ENCODE assay signal across 22 cellular contexts in genomic region chr9:20988916-20989315, GRCh38. TPM values are rescaled to one million over a fixed set of nuclear protein-coding genes. Genes with fewer than 3 reads are reported as not detected.
DNase-seq lines count a peak whose midpoint lies in the region; ATAC-seq and TF ChIP-seq lines count a peak whose summit lies in the region.
"Had no signal": no experiment of that assay in that cellular context is flagged by ENCODE, and none has a peak within 500 bp of the region (broad histone marks: within the 10 kb centered on the region; RNA-seq: fewer than 3 reads in every experiment).

No MANE protein-coding gene starts in this region.

- POLR2A ChIA-PET in CD4-positive, alpha-beta memory T cell (lab: Charles Lee; ENCODE audit: partially characterized antibody): interaction anchor here (1.3 kb wide), 1 partner anchor 13 kb away, joined by 4 read pairs; no protein-coding TSS in a partner anchor

- TF ChIP-seq CTCF in AG09309 (IDR thresholded peaks at IDR 0.05; ENCODE audit: control insufficient read depth, insufficient read depth, low read depth, low read length, missing control alignments): no peak
- no peak for TF ChIP-seq CTCF in astrocyte of the spinal cord (IDR thresholded peaks at IDR 0.05; ENCODE audit: low read depth, low read length)

- intact Hi-C loops in CD4-positive, alpha-beta memory T cell (cut with micrococcal nuclease): no loop called here
- intact Hi-C loops in activated T-helper 2 cell treated with anti-CD3 and anti-CD28 coated beads, Interferon-gamma antibody, Interleukin-2, Interleukin-4, amounts not matched to agents 10 μg/mL and 5 μg/mL and 100 μg/mL, durations not matched to agents 14 hours and 24 hours and 36 hours (cut with micrococcal nuclease): no loop called here
- intact Hi-C loops in sciatic nerve (cut with DNase I): no loop called here

- CTCF ChIA-PET in CD4-positive, alpha-beta memory T cell (lab: Charles Lee; ENCODE audit: partially characterized antibody): no interaction called here

- no peak overlapping the region for H3K27ac Mint-ChIP-seq in CD4-positive, alpha-beta memory T cell
- H3K27ac Mint-ChIP-seq in activated T-helper 2 cell treated with anti-CD3 and anti-CD28 coated beads, Interferon-gamma antibody, Interleukin-2, Interleukin-4, amounts not matched to agents 10 μg/mL and 5 μg/mL and 100 μg/mL, durations not matched to agents 14 hours and 24 hours and 36 hours: no peak overlapping the region
- H3K27ac Mint-ChIP-seq: activated naive CD4-positive, alpha-beta T cell treated with anti-CD3 and anti-CD28 coated beads, Interleukin-2, amount 50 U/mL, for 24 hours; activated T-cell treated with anti-CD3 and anti-CD28 coated beads, Interleukin-2, amount 50 U/mL, for 72 hours had no signal

- no peaks in the 10 kb centered on the region for H3K27me3 Mint-ChIP-seq in CD4-positive, alpha-beta memory T cell
- H3K27me3 Mint-ChIP-seq in activated T-helper 2 cell treated with anti-CD3 and anti-CD28 coated beads, Interferon-gamma antibody, Interleukin-2, Interleukin-4, amounts not matched to agents 10 μg/mL and 5 μg/mL and 100 μg/mL, durations not matched to agents 14 hours and 24 hours and 36 hours (ENCODE audit: low read depth): no peaks in the 10 kb centered on the region
- H3K27me3 Mint-ChIP-seq: activated naive CD4-positive, alpha-beta T cell treated with anti-CD3 and anti-CD28 coated beads, Interleukin-2, amount 50 U/mL, for 24 hours; dendritic cell treated with granulocyte-macrophage colony-stimulating factor and Interleukin-4, amounts not matched to agents 40 ng/mL and 50 ng/mL, for 4 days had no signal

- H3K9me3 Mint-ChIP-seq in CD4-positive, alpha-beta memory T cell: no peaks in the 10 kb centered on the region
- H3K9me3 Mint-ChIP-seq in activated T-helper 2 cell treated with anti-CD3 and anti-CD28 coated beads, Interferon-gamma antibody, Interleukin-2, Interleukin-4, amounts not matched to agents 10 μg/mL and 5 μg/mL and 100 μg/mL, durations not matched to agents 14 hours and 24 hours and 36 hours: no peaks in the 10 kb centered on the region
- H3K9me3 Mint-ChIP-seq: activated naive CD4-positive, alpha-beta T cell treated with anti-CD3 and anti-CD28 coated beads, Interleukin-2, amount 50 U/mL, for 24 hours; activated T-cell treated with anti-CD3 and anti-CD28 coated beads, Interleukin-2, amount 50 U/mL, for 72 hours; dendritic cell treated with granulocyte-macrophage colony-stimulating factor and Interleukin-4, amounts not matched to agents 40 ng/mL and 50 ng/mL, for 4 days had no signal

- H3K27ac ChIP-seq in CD4-positive, alpha-beta memory T cell (ENCODE audit: low read depth, low read length): no peak overlapping the region
- H3K27ac ChIP-seq: epithelial cell of prostate, suprapubic skin, vagina had no signal

- no peak overlapping the region for H3K4me3 ChIP-seq in AG09309 (ENCODE audit: control insufficient read depth, low read depth, low read length)
- no peak overlapping the region for H3K4me3 ChIP-seq in astrocyte of the spinal cord (ENCODE audit: low read depth, low read length)
- H3K4me3 ChIP-seq in CD4-positive, alpha-beta memory T cell (ENCODE audit: low read length in 2 of 2): no peak overlapping the region
- H3K4me3 ChIP-seq: mucosa of descending colon, suprapubic skin, vagina had no signal

- H3K4me1 Mint-ChIP-seq in CD4-positive, alpha-beta memory T cell: peaks cover 0 to 9% (median under 1%) of the 10 kb centered on the region in 4 donors
- peaks cover under 1% of the 10 kb centered on the region for H3K4me1 Mint-ChIP-seq in activated T-helper 2 cell treated with anti-CD3 and anti-CD28 coated beads, Interferon-gamma antibody, Interleukin-2, Interleukin-4, amounts not matched to agents 10 μg/mL and 5 μg/mL and 100 μg/mL, durations not matched to agents 14 hours and 24 hours and 36 hours (ENCODE audit: low read depth)
- H3K4me1 Mint-ChIP-seq: activated naive CD4-positive, alpha-beta T cell treated with anti-CD3 and anti-CD28 coated beads, Interleukin-2, amount 50 U/mL, for 24 hours had no signal

- ATAC-seq in HG02852 (IDR thresholded peaks at IDR 0.05; ENCODE audit: unreplicated experiment): peak; percentile 37
- no peak for ATAC-seq in GM21423 (IDR thresholded peaks at IDR 0.05; ENCODE audit: unreplicated experiment)
- ATAC-seq in sciatic nerve: no peak
- ATAC-seq: activated T-cell treated with anti-CD3 and anti-CD28 coated beads, Interleukin-2, amount 50 U/mL, for 72 hours; left lobe of liver; mucosa of descending colon; Panc1 had no signal

- DNase-seq in AG09309 (ENCODE audit: low read depth) (peak; percentile 3), astrocyte of the spinal cord (ENCODE audit: low read depth, low spot score) (peak; percentile 29), iris pigment epithelial cell (ENCODE audit: low read depth) (peak; percentile 59), sciatic nerve (ENCODE audit: low spot score) (no peak)
- DNase-seq in CD4-positive, alpha-beta memory T cell: no peak
- DNase-seq in activated T-helper 2 cell treated with anti-CD3 and anti-CD28 coated beads, Interferon-gamma antibody, Interleukin-2, Interleukin-4, amounts not matched to agents 10 μg/mL and 5 μg/mL and 100 μg/mL, durations not matched to agents 14 hours and 24 hours and 36 hours (ENCODE audit: low spot score): no peak
- DNase-seq: activated T-cell treated with anti-CD3 and anti-CD28 coated beads, Interleukin-2, amount 50 U/mL, for 72 hours; EL; mucosa of descending colon; NCI-H1436; NCI-H774; SK-N-SH; T-helper 9 cell had no signal

- no peaks in the 10 kb centered on the region for H3K4me1 ChIP-seq in CD4-positive, alpha-beta memory T cell (ENCODE audit: insufficient read depth, low read length)
- H3K4me1 ChIP-seq: suprapubic skin had no signal

- no peaks in the 10 kb centered on the region for H3K9me3 ChIP-seq in CD4-positive, alpha-beta memory T cell (ENCODE audit: control insufficient read depth in 1 of 2, low read length in 2 of 2)
- H3K9me3 ChIP-seq: mucosa of descending colon, SK-N-SH, suprapubic skin, vagina had no signal

- peaks cover 9% of the 10 kb centered on the region for H3K36me3 ChIP-seq in CD4-positive, alpha-beta memory T cell (ENCODE audit: insufficient read depth, low read length)

- H3K4me3 Mint-ChIP-seq in CD4-positive, alpha-beta memory T cell: no peak overlapping the region
- H3K4me3 Mint-ChIP-seq in activated T-helper 2 cell treated with anti-CD3 and anti-CD28 coated beads, Interferon-gamma antibody, Interleukin-2, Interleukin-4, amounts not matched to agents 10 μg/mL and 5 μg/mL and 100 μg/mL, durations not matched to agents 14 hours and 24 hours and 36 hours (ENCODE audit: low read depth): no peak overlapping the region
- H3K4me3 Mint-ChIP-seq: activated naive CD4-positive, alpha-beta T cell treated with anti-CD3 and anti-CD28 coated beads, Interleukin-2, amount 50 U/mL, for 24 hours; activated T-cell treated with anti-CD3 and anti-CD28 coated beads, Interleukin-2, amount 50 U/mL, for 72 hours; dendritic cell treated with granulocyte-macrophage colony-stimulating factor and Interleukin-4, amounts not matched to agents 40 ng/mL and 50 ng/mL, for 4 days had no signal

- in situ Hi-C loops in astrocyte of the spinal cord (cut with HindIII; ENCODE audit: low sequenced_read_pairs): no loop called here

- H3K36me3 Mint-ChIP-seq in CD4-positive, alpha-beta memory T cell: peaks cover 48 to 56% of the 10 kb centered on the region in 2 donors
- peaks cover 41% of the 10 kb centered on the region for H3K36me3 Mint-ChIP-seq in activated T-helper 2 cell treated with anti-CD3 and anti-CD28 coated beads, Interferon-gamma antibody, Interleukin-2, Interleukin-4, amounts not matched to agents 10 μg/mL and 5 μg/mL and 100 μg/mL, durations not matched to agents 14 hours and 24 hours and 36 hours (ENCODE audit: low read depth)

- H3K27me3 ChIP-seq in CD4-positive, alpha-beta memory T cell (ENCODE audit: insufficient read depth, low read length): no peaks in the 10 kb centered on the region
- H3K27me3 ChIP-seq: suprapubic skin, vagina had no signal

RNA-seq across cellular contexts. Expression of gene HACD4, which starts 42.5 kb away (rescaled TPM):
- total RNA-seq in CD4-positive, alpha-beta memory T cell: 10 to 100 TPM; 16.0 to 18.3 TPM
- polyA plus RNA-seq in CD4-positive, alpha-beta memory T cell: 1 to 10 TPM; 5.3 to 7.9 TPM
- 2.2 and 2.4 TPM in 2 replicates for total RNA-seq in activated T-helper 2 cell treated with anti-CD3 and anti-CD28 coated beads, Interferon-gamma antibody, Interleukin-2, Interleukin-4, amounts not matched to agents 10 μg/mL and 5 μg/mL and 100 μg/mL, durations not matched to agents 14 hours and 24 hours and 36 hours
- 6.4 TPM for total RNA-seq in sciatic nerve

Comparison
In these comparisons a context has a peak if more than half of its experiments do, and no peak if none do; other contexts are left out.
1. DNase-seq: peak in AG09309 (single experiment), astrocyte of the spinal cord (single experiment) and iris pigment epithelial cell (single experiment); none in CD4-positive, alpha-beta memory T cell (0 of 5), activated T-helper 2 cell treated with anti-CD3 and anti-CD28 coated beads, Interferon-gamma antibody, Interleukin-2, Interleukin-4, amounts not matched to agents 10 μg/mL and 5 μg/mL and 100 μg/mL, durations not matched to agents 14 hours and 24 hours and 36 hours (single experiment) and sciatic nerve (single experiment).